In the genomic region with DNA sequence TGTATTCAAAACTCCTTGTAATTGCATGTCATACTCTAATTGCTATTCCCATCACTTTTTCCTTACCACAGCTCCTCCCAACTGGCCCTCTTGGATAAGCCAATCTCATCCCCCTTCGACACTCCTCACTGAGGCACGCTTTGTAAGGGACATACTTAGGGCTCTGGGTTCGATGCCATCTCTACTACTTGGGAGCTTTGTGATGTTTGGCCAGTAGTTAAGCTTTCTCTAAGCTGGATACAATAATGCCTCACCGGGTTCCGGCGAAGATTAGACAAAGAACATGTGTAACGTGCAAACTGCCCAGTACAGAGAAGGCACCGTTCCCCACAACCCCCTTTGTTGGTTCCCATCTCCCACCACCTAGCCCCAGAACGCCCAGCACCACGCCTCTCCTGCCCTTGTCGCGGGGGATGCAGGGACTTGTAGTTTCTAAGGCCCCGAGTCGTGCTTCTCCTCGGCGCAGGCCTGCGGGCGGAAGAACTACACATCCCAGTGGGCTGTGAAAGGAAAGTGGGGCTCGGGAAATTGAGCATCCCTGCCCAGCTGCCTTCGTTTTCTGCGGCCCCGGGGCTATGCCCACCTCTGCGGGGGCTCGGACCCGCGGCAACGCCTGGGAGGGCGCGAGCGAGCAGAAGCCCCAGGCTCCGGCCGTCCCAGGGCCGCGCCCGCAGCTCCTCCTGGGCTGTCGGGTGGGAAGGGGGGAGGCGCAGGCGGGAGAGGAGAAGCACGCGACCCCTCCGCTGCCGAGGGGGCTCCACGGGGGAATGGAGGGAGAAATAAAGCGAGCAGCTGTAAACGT, we compare ENCODE assay signal across 8 cellular contexts. TPM values are rescaled to one million over a fixed set of nuclear protein-coding genes. Genes with fewer than 3 reads are reported as not detected.
DNase-seq lines count a peak whose midpoint lies in the region; ATAC-seq and TF ChIP-seq lines count a peak whose summit lies in the region.

No MANE protein-coding gene starts in this region.

- DNase-seq in BJ (ENCODE audit: low read depth), result peak; percentile 44
- DNase-seq in NCI-H510A treated with DMSO at 0.1 percent for 48 hours (lab: John Stamatoyannopoulos, UW), result peak; percentile 77
- peak; percentile 77 to 80 for DNase-seq in activated CD4-positive, alpha-beta T cell treated with anti-CD3 and anti-CD28 coated beads for 24 hours (ENCODE audit: low read depth in 2 of 2)
- DNase-seq in chondrocyte (ENCODE audit: low spot score), result peak; percentile 96
- DNase-seq in kidney tubule cell (ENCODE audit: low spot score), result peak; percentile 93
- DNase-seq in stimulated activated CD4-positive, alpha-beta T cell treated with anti-CD3 and anti-CD28 coated beads, Interleukin-15, amount 100 ng/mL, for 48 hours (ENCODE audit: low read depth in 2 of 2), result peak; percentile 82 to 87

- no peaks in the 10 kb centered on the region for H3K36me3 ChIP-seq in BJ (ENCODE audit: control insufficient read depth, insufficient read depth, low read length)

- no peaks in the 10 kb centered on the region for H3K27me3 ChIP-seq in BJ (ENCODE audit: control insufficient read depth, insufficient read depth, low read length)

- peak overlapping the region; percentile 81 for H3K4me3 Mint-ChIP-seq in chondrocyte (ENCODE audit: unreplicated experiment)

- peaks cover 19% of the 10 kb centered on the region for H3K4me1 Mint-ChIP-seq in chondrocyte (ENCODE audit: low read depth)

- H3K27ac Mint-ChIP-seq in chondrocyte (ENCODE audit: unreplicated experiment), result peak overlapping the region; percentile 58

- TF ChIP-seq CTCF in BJ (IDR thresholded peaks at IDR 0.05; ENCODE audit: insufficient read depth, low read depth, low read length), result no peak
- TF ChIP-seq CTCF in chondrocyte (IDR thresholded peaks at IDR 0.05), result no peak

- CTCF ChIA-PET in BJ (lab: Yijun Ruan, JAX), result interaction anchor here (0.8 to 1.3 kb wide), 4 partner anchors 9 to 230 kb away, joined by 3 to 4 read pairs (median 3); no protein-coding TSS in a partner anchor

- ATAC-seq in GM19324 (IDR thresholded peaks at IDR 0.05; ENCODE audit: low FRiP score, unreplicated experiment) (peak; percentile 64), HG03457 (IDR thresholded peaks at IDR 0.05; ENCODE audit: unreplicated experiment) (peak; percentile 72)

- peak overlapping the region; percentile 91 for H3K4me3 ChIP-seq in BJ (ENCODE audit: low read depth, low read length)

- H3K9me3 Mint-ChIP-seq in chondrocyte (ENCODE audit: low read depth), result no peaks in the 10 kb centered on the region

- H3K36me3 Mint-ChIP-seq in chondrocyte (ENCODE audit: low read depth), result peaks cover 1% of the 10 kb centered on the region

- no peaks in the 10 kb centered on the region for H3K27me3 Mint-ChIP-seq in chondrocyte (ENCODE audit: low read depth)

- POLR2A ChIA-PET in BJ (lab: Charles Lee), result no interaction called here

RNA-seq across cellular contexts. Expression of gene ZDHHC14, which starts 1.1 kb away (rescaled TPM):
- polyA plus RNA-seq in BJ (2011; rRNA removed), result 3.2 and 3.6 TPM in 2 replicates
- 2.3 and 2.4 TPM in 2 replicates for polyA minus RNA-seq in BJ (2011; rRNA and poly(A)+ RNA removed)
- total RNA-seq in chondrocyte, result 8.4 to 10.9 TPM (median 8.6 TPM) in 3 replicates

RNA-seq across cellular contexts. Expression of gene TMEM242, which starts 56.5 kb away (rescaled TPM):
- polyA plus RNA-seq in BJ (2011; rRNA removed), result 4.4 and 6.2 TPM in 2 replicates
- 1.1 and 1.9 TPM in 2 replicates for polyA minus RNA-seq in BJ (2011; rRNA and poly(A)+ RNA removed)
- 9.6 to 10.7 TPM (median 9.7 TPM) in 3 replicates for total RNA-seq in chondrocyte

Comparison
In these comparisons a context has a peak if more than half of its experiments do, and no peak if none do; other contexts are left out.
1. Peak in every context shown above with its lines: DNase-seq, ATAC-seq and H3K4me3 ChIP-seq.
2. DNase-seq: peak in every context shown above with its lines; median percentile 96 in chondrocyte; 93 in kidney tubule cell; 84 in stimulated activated CD4-positive, alpha-beta T cell treated with anti-CD3 and anti-CD28 coated beads, Interleukin-15, amount 100 ng/mL, for 48 hours; 78 in activated CD4-positive, alpha-beta T cell treated with anti-CD3 and anti-CD28 coated beads for 24 hours; 77 in NCI-H510A treated with DMSO at 0.1 percent for 48 hours; 44 in BJ.